In genomic region chr10:23095966-23096813, GRCh38 we compare ENCODE assay signal across 8 cellular contexts. TPM values are rescaled to one million over a fixed set of nuclear protein-coding genes. Genes with fewer than 3 reads are reported as not detected.
A peak's percentile ranks its signal among the peaks of the same experiment; 100 is the strongest.
DNase-seq lines count a peak whose midpoint lies in the region; ATAC-seq lines count a peak whose summit lies in the region.

No MANE protein-coding gene starts in this region.

- ATAC-seq in GM21360 (IDR thresholded peaks at IDR 0.05; ENCODE audit: unreplicated experiment) (peak; percentile 56), HG03565 (IDR thresholded peaks at IDR 0.05; ENCODE audit: unreplicated experiment) (peak; percentile 45)

- DNase-seq in ELR (ENCODE audit: low read depth): peak; percentile 62
- peak; percentile 51 for DNase-seq in UCSD-AML1 (lab: John Stamatoyannopoulos, UW; ENCODE audit: unreplicated experiment)
- DNase-seq in cerebellum (ENCODE audit: low spot score): peak; percentile 36
- peak; percentile 17 for DNase-seq in kidney glomerular epithelial cell (lab: John Stamatoyannopoulos, UW)
- DNase-seq in stimulated activated CD4-positive, alpha-beta T cell treated with anti-CD3 and anti-CD28 coated beads, Interleukin-12 subunit alpha, Interleukin-12 subunit beta, amount 100 ng/mL, for 4 hours: peak; percentile 19
- no peak for DNase-seq in DMS153 treated with DMSO at 0.1 percent for 48 hours (lab: John Stamatoyannopoulos, UW; ENCODE audit: unreplicated experiment)

RNA-seq across cellular contexts. Expression of gene MSRB2, which starts 0.8 kb away (rescaled TPM):
- total RNA-seq in cerebellum: 18.9 TPM
